ENCODE assay signal across 1 cellular context in genomic region chr17:59616253-59616920, GRCh38.
TF ChIP-seq lines count a peak whose summit lies in the region.

No MANE protein-coding gene starts in this region.

TF ChIP-seq in GM23338, 12 proteins besides CTCF, POLR2A, EP300 and RAD21 (continued from another document):
- TF ChIP-seq ETS1 (IDR thresholded peaks at IDR 0.05) (no peak), ZNF114 (CRISPR knock-in tag; IDR thresholded peaks at IDR 0.05) (no peak), EZH2phosphoT487 (IDR thresholded peaks at IDR 0.05; ENCODE audit: unreplicated experiment) (no peak), ZNF462 (CRISPR knock-in tag; IDR thresholded peaks at IDR 0.05) (no peak), POLR2AphosphoS5 (IDR thresholded peaks at IDR 0.05; ENCODE audit: low read depth) (no peak), JUNB (IDR thresholded peaks at IDR 0.05; ENCODE audit: unreplicated experiment) (no peak), EZH2 (IDR thresholded peaks at IDR 0.05; ENCODE audit: low read depth, unreplicated experiment) (no peak), ZNF331 (CRISPR knock-in tag; IDR thresholded peaks at IDR 0.05; ENCODE audit: low read depth) (no peak), NANOG (IDR thresholded peaks at IDR 0.05; ENCODE audit: borderline replicate concordance) (no peak)
- TF ChIP-seq, protein P1, sequence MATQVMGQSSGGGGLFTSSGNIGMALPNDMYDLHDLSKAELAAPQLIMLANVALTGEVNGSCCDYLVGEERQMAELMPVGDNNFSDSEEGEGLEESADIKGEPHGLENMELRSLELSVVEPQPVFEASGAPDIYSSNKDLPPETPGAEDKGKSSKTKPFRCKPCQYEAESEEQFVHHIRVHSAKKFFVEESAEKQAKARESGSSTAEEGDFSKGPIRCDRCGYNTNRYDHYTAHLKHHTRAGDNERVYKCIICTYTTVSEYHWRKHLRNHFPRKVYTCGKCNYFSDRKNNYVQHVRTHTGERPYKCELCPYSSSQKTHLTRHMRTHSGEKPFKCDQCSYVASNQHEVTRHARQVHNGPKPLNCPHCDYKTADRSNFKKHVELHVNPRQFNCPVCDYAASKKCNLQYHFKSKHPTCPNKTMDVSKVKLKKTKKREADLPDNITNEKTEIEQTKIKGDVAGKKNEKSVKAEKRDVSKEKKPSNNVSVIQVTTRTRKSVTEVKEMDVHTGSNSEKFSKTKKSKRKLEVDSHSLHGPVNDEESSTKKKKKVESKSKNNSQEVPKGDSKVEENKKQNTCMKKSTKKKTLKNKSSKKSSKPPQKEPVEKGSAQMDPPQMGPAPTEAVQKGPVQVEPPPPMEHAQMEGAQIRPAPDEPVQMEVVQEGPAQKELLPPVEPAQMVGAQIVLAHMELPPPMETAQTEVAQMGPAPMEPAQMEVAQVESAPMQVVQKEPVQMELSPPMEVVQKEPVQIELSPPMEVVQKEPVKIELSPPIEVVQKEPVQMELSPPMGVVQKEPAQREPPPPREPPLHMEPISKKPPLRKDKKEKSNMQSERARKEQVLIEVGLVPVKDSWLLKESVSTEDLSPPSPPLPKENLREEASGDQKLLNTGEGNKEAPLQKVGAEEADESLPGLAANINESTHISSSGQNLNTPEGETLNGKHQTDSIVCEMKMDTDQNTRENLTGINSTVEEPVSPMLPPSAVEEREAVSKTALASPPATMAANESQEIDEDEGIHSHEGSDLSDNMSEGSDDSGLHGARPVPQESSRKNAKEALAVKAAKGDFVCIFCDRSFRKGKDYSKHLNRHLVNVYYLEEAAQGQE (IDR thresholded peaks at IDR 0.05; ENCODE audit: unreplicated experiment): no peak
